ENCODE assay signal across 24 cellular contexts in the genomic region with DNA sequence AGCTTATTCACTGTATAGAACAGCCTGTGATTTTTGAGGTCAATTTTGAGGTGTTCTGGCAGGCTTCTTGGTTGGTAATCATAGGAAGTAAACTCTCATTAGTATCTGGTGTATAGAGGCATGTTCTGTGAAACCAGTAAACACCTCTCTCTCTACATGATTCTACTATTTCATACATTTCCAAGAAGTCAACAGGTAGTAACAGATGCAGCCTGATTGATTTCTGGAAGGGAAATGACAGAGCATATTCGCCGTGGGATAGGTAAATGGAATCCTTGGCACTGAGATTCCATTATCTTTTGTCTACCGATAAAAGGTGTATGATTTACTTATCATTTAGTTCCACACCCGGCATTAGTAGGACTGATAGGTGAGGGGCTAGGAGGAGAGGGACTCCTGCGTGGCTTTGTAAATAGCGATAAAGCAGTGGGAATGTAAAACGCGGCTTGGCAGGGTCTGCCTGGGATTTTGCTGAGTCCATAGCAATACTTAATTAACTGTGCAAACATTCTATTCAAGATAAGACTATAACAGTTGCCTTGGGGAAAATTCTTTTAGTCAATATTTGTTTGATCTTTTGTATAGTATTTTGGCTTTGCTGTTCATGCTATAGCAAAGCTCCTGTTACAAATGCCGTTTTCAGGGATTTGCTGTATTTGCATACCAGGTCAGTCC. TPM values are rescaled to one million over a fixed set of nuclear protein-coding genes. Genes with fewer than 3 reads are reported as not detected.
A peak's percentile ranks its signal among the peaks of the same experiment; 100 is the strongest.
DNase-seq lines count a peak whose midpoint lies in the region; ATAC-seq, FAIRE-seq and TF ChIP-seq lines count a peak whose summit lies in the region.
"Had no signal": no experiment of that assay in that cellular context is flagged by ENCODE, and none has a peak within 500 bp of the region (broad histone marks: within the 10 kb centered on the region; RNA-seq: fewer than 3 reads in every experiment).

No MANE protein-coding gene starts in this region.

- in situ Hi-C loops in HAP-1 (cut with MboI; ENCODE audit: low sequenced_read_pairs) = no loop called here

- no peak for FAIRE-seq in D721Med (lab: Jason Lieb, UNC)
- FAIRE-seq: endometrium, GM19239 had no signal

- H3K9me3 ChIP-seq in HAP-1 = no peaks in the 10 kb centered on the region
- H3K9me3 ChIP-seq in left lung = no peaks in the 10 kb centered on the region

- TF ChIP-seq CTCF in C4-2B (conservative IDR thresholded peaks at IDR 0.05) (no peak), left lung (IDR thresholded peaks at IDR 0.05) (no peak), D721Med (IDR thresholded peaks at IDR 0.05; ENCODE audit: insufficient read depth, missing control alignments) (no peak)

- DNase-seq in HAP-1 (ENCODE audit: low spot score in 2 of 2) (peak; percentile 41 to 64), NCI-H526 (lab: John Stamatoyannopoulos, UW) (peak; percentile 20 to 37), left lung (no peak), D721Med (ENCODE audit: insufficient read length, low spot score) (no peak), NCI-H2029 treated with DMSO at 0.1 percent for 48 hours (lab: John Stamatoyannopoulos, UW) (no peak), T-helper 9 cell (no peak), Right ventricle myocardium inferior (ENCODE audit: missing footprints) (no peak)
- DNase-seq: activated CD4-positive, alpha-beta T cell treated with anti-CD3 and anti-CD28 coated beads, Interleukin-2, amount 50 U/mL, for 4 hours; activated naive CD4-positive, alpha-beta T cell treated with anti-CD3 and anti-CD28 coated beads, Interleukin-2, amount 10 ng/mL, durations not matched to agents 7 days and 5 days; aorta; islet precursor cell; Kasumi-1; naive thymus-derived CD8-positive, alpha-beta T cell; NCI-H1694; NCI-H774; stimulated activated CD4-positive, alpha-beta T cell treated with anti-CD3 and anti-CD28 coated beads, Interleukin-4, amount 100 ng/mL, for 24 hours had no signal

- H3K4me1 ChIP-seq in HAP-1 (peaks cover 8% of the 10 kb centered on the region), left lung (peaks cover 0 to 5% of the 10 kb centered on the region in 2 donors)

- intact Hi-C loops in left lung (cut with DNase I) = no loop called here
- intact Hi-C loops in Right ventricle myocardium inferior (cut with DNase I) = no loop called here

- H3K4me3 ChIP-seq in HAP-1 (no peak overlapping the region), left lung (no peak overlapping the region)
- H3K4me3 ChIP-seq: skin epidermis had no signal

- H3K27me3 ChIP-seq in HAP-1 (ENCODE audit: low read depth) = no peaks in the 10 kb centered on the region
- no peaks in the 10 kb centered on the region for H3K27me3 ChIP-seq in left lung

- H3K36me3 ChIP-seq in HAP-1 (replicated peaks) = no peaks in the 10 kb centered on the region
- no peaks in the 10 kb centered on the region for H3K36me3 ChIP-seq in left lung

- ATAC-seq in left lung (peak; percentile 24), Right ventricle myocardium inferior (no peak)
- ATAC-seq: HCT116; naive thymus-derived CD8-positive, alpha-beta T cell; Panc1 had no signal

- H3K27ac ChIP-seq in C4-2B (peak overlapping the region; percentile 38; the same call in 1 of the 2 replicates), left lung (no peak overlapping the region)

RNA-seq across cellular contexts. Expression of a gene that starts 32.3 kb away (rescaled TPM):
- total RNA-seq in left lung (under 1 TPM; 0.79 to 0.81 TPM), Right ventricle myocardium inferior (not detected)
- total RNA-seq: aorta; naive thymus-derived CD8-positive, alpha-beta T cell; posterior vena cava; subcutaneous adipose tissue had no signal

Comparison
In these comparisons a context has a peak if more than half of its experiments do, and no peak if none do; other contexts are left out.
1. DNase-seq: peak in HAP-1 (2 of 2) and NCI-H526 (2 of 2); none in left lung (0 of 2), D721Med (single experiment), NCI-H2029 treated with DMSO at 0.1 percent for 48 hours (single experiment), T-helper 9 cell (single experiment) and Right ventricle myocardium inferior (single experiment).